8 cellular contexts compared by ENCODE assay signal in genomic region chr2:74555610-74556103, GRCh38. TPM values are rescaled to one million over a fixed set of nuclear protein-coding genes. Genes with fewer than 3 reads are reported as not detected.
DNase-seq lines count a peak whose midpoint lies in the region; ATAC-seq and TF ChIP-seq lines count a peak whose summit lies in the region.

No MANE protein-coding gene starts in this region.

- H3K36me3 ChIP-seq in iPS-15b (ENCODE audit: control insufficient read depth, insufficient read depth, low read length), result peaks cover 2% of the 10 kb centered on the region

- H3K18ac ChIP-seq in H9 (ENCODE audit: insufficient read length, low read depth, low read length), result no peak overlapping the region

- no peaks in the 10 kb centered on the region for H3K79me2 ChIP-seq in H9 (ENCODE audit: insufficient read depth, low read length)

- no peak for ATAC-seq in WTC11
- ATAC-seq in HG02610 (IDR thresholded peaks at IDR 0.05; ENCODE audit: unreplicated experiment), result no peak

- no peak for DNase-seq in H9
- DNase-seq in WTC11 (ENCODE audit: low spot score), result no peak
- no peak for DNase-seq in activated effector memory CD4-positive, alpha-beta T cell treated with Interleukin-2 at 50 U/mL for 16 hours
- DNase-seq in GDM1 (lab: John Stamatoyannopoulos, UW), result no peak
- no peak for DNase-seq in DMS 273 treated with DMSO at 0.1 percent for 48 hours (lab: John Stamatoyannopoulos, UW)

- no peaks in the 10 kb centered on the region for H3K79me1 ChIP-seq in H9 (ENCODE audit: insufficient read depth, low read depth, low read length, poor library complexity, severe bottlenecking)

- H3K36me3 Mint-ChIP-seq in H9 (ENCODE audit: insufficient read depth in 1 of 3, low read depth in 3 of 3), result peaks cover 0 to 23% (median 15%) of the 10 kb centered on the region in 3 experiments; a peak in 6 of 7 replicates
- no peaks in the 10 kb centered on the region for H3K36me3 Mint-ChIP-seq in WTC11

- no peak overlapping the region for H2AK5ac ChIP-seq in H9 (ENCODE audit: insufficient read length, low read length)

- CTCF ChIA-PET in WTC11 (lab: Charles Lee), result interaction anchor here (1.2 kb wide), 1 partner anchor 17 kb away, joined by 3 read pairs; no protein-coding TSS in a partner anchor

- H2BK15ac ChIP-seq in H9 (ENCODE audit: low read depth, low read length), result no peak overlapping the region

- no peaks in the 10 kb centered on the region for H3K9me3 Mint-ChIP-seq in H9
- H3K9me3 Mint-ChIP-seq in WTC11, result no peaks in the 10 kb centered on the region

- H3K27me3 ChIP-seq in H9 (ENCODE audit: insufficient read depth, low read length) (no peaks in the 10 kb centered on the region; the same call in 1 of the 2 replicates), iPS-15b (ENCODE audit: control insufficient read depth, insufficient read depth, low read length) (peaks cover 79% of the 10 kb centered on the region)

- H3T11ph ChIP-seq in H9 (ENCODE audit: low read length), result no peak overlapping the region

- H4K8ac ChIP-seq in H9 (replicated peaks; ENCODE audit: insufficient read length, low read depth, low read length), result no peak overlapping the region

- no peak overlapping the region for H4K91ac ChIP-seq in H9 (ENCODE audit: insufficient read length, low read depth, low read length)

- no peak overlapping the region for H3K23ac ChIP-seq in H9 (ENCODE audit: insufficient read length, low read depth, low read length)

- H3K4ac ChIP-seq in H9 (ENCODE audit: low read depth, low read length), result no peak overlapping the region

- H3K4me3 ChIP-seq in iPS-15b (ENCODE audit: low read depth, low read length) (peak overlapping the region; percentile 96), skin epidermis (peak overlapping the region; percentile 34 to 59 (median 54))

- H2BK5ac ChIP-seq in H9 (ENCODE audit: insufficient read length, low read length), result no peak overlapping the region

- H3K56ac ChIP-seq in H9 (ENCODE audit: insufficient read length, low read depth, low read length), result no peak overlapping the region

- H3K4me1 Mint-ChIP-seq in H9 (peaks cover 23 to 29% of the 10 kb centered on the region in 2 experiments), WTC11 (peaks cover 25% of the 10 kb centered on the region)

- H3K9ac ChIP-seq in H9 (ENCODE audit: extremely low read depth, insufficient read length, low read length) (peak overlapping the region; percentile 26), iPS-15b (ENCODE audit: low read depth, low read length) (no peak overlapping the region)

- H4K20me1 ChIP-seq in H9 (ENCODE audit: control insufficient read depth, insufficient read depth, insufficient read length), result no peaks in the 10 kb centered on the region

- H3K27ac Mint-ChIP-seq in H9 (no peak overlapping the region), WTC11 (no peak overlapping the region)

- no peak for TF ChIP-seq CTCF in H9 (conservative IDR thresholded peaks at IDR 0.05)
- TF ChIP-seq CTCF in WTC11 (IDR thresholded peaks at IDR 0.05), result no peak

- H3K4me3 Mint-ChIP-seq in H9 (peak overlapping the region; percentile 92 to 93), WTC11 (peak overlapping the region; percentile 84)

- no peak overlapping the region for H2BK20ac ChIP-seq in H9 (ENCODE audit: low read depth, low read length, poor library complexity, severe bottlenecking)

- H3K4me1 ChIP-seq in H9 (ENCODE audit: insufficient read depth, low read length), result 0 out of 2 replicates have a peak, but pooled peaks cover 5% of the 10 kb centered on the region
- H3K4me1 ChIP-seq in iPS-15b (ENCODE audit: control insufficient read depth, insufficient read depth, low read length), result peaks cover 10% of the 10 kb centered on the region

- no peak overlapping the region for H3K14ac ChIP-seq in H9 (ENCODE audit: insufficient read depth, low read length)

- H2BK12ac ChIP-seq in H9 (ENCODE audit: insufficient read length, low read depth, low read length), result no peak overlapping the region

- H2AFZ ChIP-seq in H9 (ENCODE audit: low read length), result no peak overlapping the region

- no CpG with 5 or more reads among the region's 17 CpGs for WGBS in H9 (ENCODE audit: extremely low coverage, insufficient read length, low lambda C conversion rate)

- no peak overlapping the region for H4K5ac ChIP-seq in H9 (ENCODE audit: insufficient read length, low read depth, low read length)

- POLR2A ChIA-PET in WTC11 (lab: Charles Lee), result interaction anchor here (0.7 to 0.9 kb wide), 2 partner anchors 32 to 98 kb away, joined by 3 read pairs; no protein-coding TSS in a partner anchor

- H3K27ac ChIP-seq in H9 (ENCODE audit: insufficient read length, low read depth, low read length) (no peak overlapping the region), skin epidermis (peak overlapping the region in 19 of 21 experiments; percentile 58 to 91 (median 76))

- H3K27me3 Mint-ChIP-seq in H9 (ENCODE audit: low read depth) (peaks cover 51% of the 10 kb centered on the region), WTC11 (ENCODE audit: low read depth) (peaks cover 67% of the 10 kb centered on the region)

- no peak overlapping the region for H2BK120ac ChIP-seq in H9 (ENCODE audit: low read depth, low read length, poor library complexity, severe bottlenecking)

- H3K4me2 ChIP-seq in H9 (ENCODE audit: insufficient read depth, insufficient read length, low read length), result peak overlapping the region; percentile 63

- H3K23me2 ChIP-seq in H9 (ENCODE audit: insufficient read length, low read depth, low read length, poor library complexity, severe bottlenecking), result peaks cover 20% of the 10 kb centered on the region

- no peaks in the 10 kb centered on the region for H3K9me3 ChIP-seq in H9 (ENCODE audit: control insufficient read depth, low read depth, low read length)
- no peaks in the 10 kb centered on the region for H3K9me3 ChIP-seq in iPS-15b (ENCODE audit: control insufficient read depth, insufficient read depth, low read length)

TF ChIP-seq in WTC11, 78 proteins besides CTCF, POLR2A, EP300 and RAD21 (continues in another document):
- no peak for TF ChIP-seq CDX4 (CRISPR knock-in tag; IDR thresholded peaks at IDR 0.05; ENCODE audit: borderline replicate concordance)
- TF ChIP-seq ESRRA (CRISPR knock-in tag; IDR thresholded peaks at IDR 0.05; ENCODE audit: borderline replicate concordance), result no peak
- TF ChIP-seq ZNF671 (CRISPR knock-in tag; IDR thresholded peaks at IDR 0.05), result no peak
- TF ChIP-seq HMGXB4 (CRISPR knock-in tag; IDR thresholded peaks at IDR 0.05), result no peak
- no peak for TF ChIP-seq ATF3 (CRISPR knock-in tag; conservative IDR thresholded peaks at IDR 0.05)
- TF ChIP-seq HMGA2 (CRISPR knock-in tag; IDR thresholded peaks at IDR 0.05), result no peak

RNA-seq across cellular contexts. Expression of gene DOK1, which starts 1.1 kb away (rescaled TPM):
- total RNA-seq in H9 (2021), result 15.2 and 16.0 TPM in 2 replicates
- total RNA-seq in WTC11 (2021), result 15.3 to 16.9 TPM (median 15.9 TPM) in 3 replicates

RNA-seq across cellular contexts. Expression of gene LOXL3, which starts 1.9 kb away (rescaled TPM):
- 29.0 and 29.8 TPM in 2 replicates for total RNA-seq in H9 (2021)
- 21.1 to 27.2 TPM (median 23.9 TPM) in 3 replicates for total RNA-seq in WTC11 (2021)

RNA-seq across cellular contexts. Expression of gene HTRA2, which starts 25.9 kb away (rescaled TPM):
- total RNA-seq in H9 (2021), result 24.1 and 24.9 TPM in 2 replicates
- 25.6 to 30.0 TPM (median 26.8 TPM) in 3 replicates for total RNA-seq in WTC11 (2021)

RNA-seq across cellular contexts. Expression of gene AUP1, which starts 26.2 kb away (rescaled TPM):
- total RNA-seq in H9 (2021) (91.5 and 93.6 TPM in 2 replicates), WTC11 (2021) (78.1 to 84.9 TPM (median 80.9 TPM) in 3 replicates)

RNA-seq across cellular contexts. Expression of gene DQX1, which starts 29.6 kb away (rescaled TPM):
- total RNA-seq in H9 (2021), result 0.98 and 1.6 TPM in 2 replicates
- total RNA-seq in WTC11 (2021), result 1.2 to 1.9 TPM (median 1.3 TPM) in 3 replicates
